ENCODE assay signal across 12 cellular contexts in the genomic region with DNA sequence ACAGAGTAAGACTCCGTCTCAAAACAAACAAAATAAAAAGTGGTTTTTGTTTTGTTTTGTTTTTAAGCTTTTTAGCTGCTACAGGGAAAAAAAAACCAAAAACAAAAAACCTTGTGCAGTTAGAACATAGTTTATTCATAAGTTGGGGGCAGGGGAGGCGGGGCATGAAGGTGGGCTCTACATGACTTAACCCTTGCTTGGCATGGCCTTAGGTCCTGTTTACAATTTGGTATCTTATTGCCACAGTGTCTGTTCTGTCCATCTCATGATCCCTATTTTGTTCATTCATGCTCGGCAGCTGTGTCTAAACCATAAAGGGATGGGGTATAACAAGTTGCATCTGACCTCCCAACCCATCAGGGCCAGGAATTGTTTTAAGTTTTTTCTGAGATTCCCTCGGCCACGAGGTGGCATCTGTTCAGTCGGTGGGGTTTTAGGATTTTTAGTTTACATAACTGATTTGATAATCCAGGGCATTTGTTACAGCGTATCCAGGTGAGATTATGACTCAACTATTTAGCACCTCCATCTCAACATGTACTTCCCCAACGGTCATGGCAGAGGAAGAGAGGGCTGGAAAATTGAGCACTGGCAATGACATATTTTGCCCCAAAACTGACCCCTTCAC. TPM values are rescaled to one million over a fixed set of nuclear protein-coding genes. Genes with fewer than 3 reads are reported as not detected.
DNase-seq lines count a peak whose midpoint lies in the region; ATAC-seq, FAIRE-seq and TF ChIP-seq lines count a peak whose summit lies in the region.
"Had no signal": no experiment of that assay in that cellular context is flagged by ENCODE, and none has a peak within 500 bp of the region (broad histone marks: within the 10 kb centered on the region; RNA-seq: fewer than 3 reads in every experiment).

No MANE protein-coding gene starts in this region.

- no peaks in the 10 kb centered on the region for H3K4me1 ChIP-seq in breast epithelium
- peaks cover 17 to 27% (median 19%) of the 10 kb centered on the region in 3 donors for H3K4me1 ChIP-seq in pancreas

- H3K27me3 Mint-ChIP-seq in MCF 10A (ENCODE audit: insufficient read depth, unreplicated experiment) (no peaks in the 10 kb centered on the region), type B pancreatic cell (no peaks in the 10 kb centered on the region)

- H3K4me3 Mint-ChIP-seq in MCF 10A (ENCODE audit: unreplicated experiment), result no peak overlapping the region
- H3K4me3 Mint-ChIP-seq in type B pancreatic cell, result no peak overlapping the region

- BruUV-seq in MCF 10A (replicated peaks; lab: Mats Ljungman, UMichigan), result no TSS peak

- no peaks in the 10 kb centered on the region for H3K9me3 Mint-ChIP-seq in MCF 10A (ENCODE audit: unreplicated experiment)
- no peaks in the 10 kb centered on the region for H3K9me3 Mint-ChIP-seq in type B pancreatic cell

- no peaks in the 10 kb centered on the region for H3K9me3 ChIP-seq in breast epithelium
- H3K9me3 ChIP-seq in pancreas, result no peaks in the 10 kb centered on the region

- H3K36me3 Mint-ChIP-seq in MCF 10A (ENCODE audit: insufficient read depth, unreplicated experiment) (peaks cover 9% of the 10 kb centered on the region), type B pancreatic cell (no peaks in the 10 kb centered on the region)

- CTCF ChIA-PET in MCF 10A (lab: Yijun Ruan, JAX), result interaction anchor here (0.7 to 8.8 kb wide), 5 partner anchors 29 to 226 kb away, joined by 3 to 98 read pairs (median 4); no protein-coding TSS in a partner anchor

- POLR2A ChIA-PET in MCF 10A (lab: Yijun Ruan, JAX), result interaction anchor here (0.6 to 2.5 kb wide), 4 partner anchors 19 to 61 kb away, joined by 3 to 12 read pairs (median 4); a partner anchor contains a TSS

- no peak for ATAC-seq in pancreas

- H3K27ac ChIP-seq in breast epithelium (no peak overlapping the region), pancreas (no peak overlapping the region)

- no peaks in the 10 kb centered on the region for H3K27me3 ChIP-seq in breast epithelium
- no peaks in the 10 kb centered on the region for H3K27me3 ChIP-seq in pancreas

- WGBS in pancreas, 2 donors, result 34 to 53% methylated on average over 8 of the region's 8 CpGs

- no peak overlapping the region for H3K27ac Mint-ChIP-seq in MCF 10A (ENCODE audit: low read depth, unreplicated experiment)
- no peak overlapping the region for H3K27ac Mint-ChIP-seq in type B pancreatic cell

- TF ChIP-seq POLR2A in breast epithelium (IDR thresholded peaks at IDR 0.05), result no peak
- TF ChIP-seq POLR2A in erythroblast (IDR thresholded peaks at IDR 0.05; ENCODE audit: low read length), result peak; percentile 6

- peak in 1 of 3 donors; percentile 8 for TF ChIP-seq CTCF in breast epithelium (IDR thresholded peaks at IDR 0.05)
- no peak for TF ChIP-seq CTCF in MCF 10A (IDR thresholded peaks at IDR 0.05; ENCODE audit: unreplicated experiment)
- TF ChIP-seq CTCF in type B pancreatic cell (conservative IDR thresholded peaks at IDR 0.05), result no peak
- no peak for TF ChIP-seq CTCF in pancreas (IDR thresholded peaks at IDR 0.05)

- H3K36me3 ChIP-seq in breast epithelium, result no peaks in the 10 kb centered on the region
- H3K36me3 ChIP-seq in pancreas, result peaks cover 0 to 6% (median 0%) of the 10 kb centered on the region in 3 donors

- no peak overlapping the region for H3K4me3 ChIP-seq in breast epithelium
- H3K4me3 ChIP-seq in pancreas, result no peak overlapping the region

- DNase-seq in breast epithelium (ENCODE audit: low spot score in 2 of 2) (peak; percentile 1 to 14), MCF 10A (ENCODE audit: unreplicated experiment) (no peak), MV-4-11 (lab: John Stamatoyannopoulos, UW) (peak; percentile 18), erythroblast (lab: John Stamatoyannopoulos, UW) (no peak), type B pancreatic cell (ENCODE audit: extremely low spot score, unreplicated experiment) (peak; percentile 20), pancreas (no peak), T-helper 2 cell (no peak), cerebellar nuclear complex (lab: John Stamatoyannopoulos, UW) (no peak)
- DNase-seq: effector CD4-positive, alpha-beta T cell; KBM-7; NCI-H187 had no signal

- peaks cover 18% of the 10 kb centered on the region for H3K4me1 Mint-ChIP-seq in MCF 10A (ENCODE audit: insufficient read depth, unreplicated experiment)
- H3K4me1 Mint-ChIP-seq in type B pancreatic cell (ENCODE audit: unreplicated experiment), result no peaks in the 10 kb centered on the region
- H3K4me1 Mint-ChIP-seq: neural crest cell had no signal

- intact Hi-C loops in breast epithelium (cut with DNase I; ENCODE audit: low total_unique reads), result no loop called here
- intact Hi-C loops in MCF 10A (cut with micrococcal nuclease), result no loop called here
- intact Hi-C loops in pancreas (cut with DNase I), result no loop called here

- FAIRE-seq in pancreas (lab: Jason Lieb, UNC), result no peak

RNA-seq across cellular contexts. Expression of a gene that starts 6.9 kb away (rescaled TPM):
- total RNA-seq in breast epithelium (10 to 100 TPM; 15.5 to 19.3 (median 17.6) TPM), MCF 10A (2022) (12.9 and 14.4 TPM in 2 replicates), type B pancreatic cell (ENCODE audit: low replicate concordance) (16.6 and 38.9 TPM in 2 replicates), pancreas (10 to 100 TPM; 10.2 to 12.7 (median 11.5) TPM)
- polyA plus RNA-seq in pancreas, result 10 to 100 TPM in 1 of 2 donors, 1 to 10 TPM in 1; 4.2 to 10.4 TPM

RNA-seq across cellular contexts. Expression of a gene that starts 13.0 kb away (rescaled TPM):
- 1 to 10 TPM in 2 of 3 donors, not detected in 1; 3.6 to 5.1 TPM for total RNA-seq in breast epithelium
- not detected in 2 replicates for total RNA-seq in MCF 10A (2022)
- total RNA-seq in type B pancreatic cell (ENCODE audit: low replicate concordance), result 7.7 and 39.8 TPM in 2 replicates
- total RNA-seq in pancreas, result 1 to 10 TPM; 1.1 to 5.6 (median 1.8) TPM
- 1 to 10 TPM; 1.9 TPM for polyA plus RNA-seq in pancreas
- total RNA-seq: neural crest cell had no signal

RNA-seq across cellular contexts. Expression of a gene that starts 53.3 kb away (rescaled TPM):
- total RNA-seq in breast epithelium (100 to 1,000 TPM in 1 of 3 donors, 10 to 100 TPM in 2; 89.1 to 110 (median 99.8) TPM), MCF 10A (2022) (27.4 and 35.7 TPM in 2 replicates), type B pancreatic cell (ENCODE audit: low replicate concordance) (51.7 and 69.4 TPM in 2 replicates), pancreas (10 to 100 TPM; 16.1 to 29.3 (median 20.4) TPM)
- 10 to 100 TPM; 37.1 to 49.3 TPM for polyA plus RNA-seq in pancreas

RNA-seq across cellular contexts. Expression of a gene that starts 59.9 kb away (rescaled TPM):
- total RNA-seq in breast epithelium, result 1 to 10 TPM in 1 of 3 donors, under 1 TPM in 2; 0.15 to 2.3 (median 0.48) TPM
- not detected in 2 replicates for total RNA-seq in MCF 10A (2022)
- 0.76 and 4.2 TPM in 2 replicates for total RNA-seq in type B pancreatic cell (ENCODE audit: low replicate concordance)
- under 1 TPM in 4 of 6 donors, not detected in 2; 0.12 to 0.75 (median 0.43) TPM for total RNA-seq in pancreas
- polyA plus RNA-seq in pancreas, result under 1 TPM; 0.23 to 0.30 TPM

Comparison
In these comparisons a context has a peak if more than half of its experiments do, and no peak if none do; other contexts are left out.
1. DNase-seq: peak in breast epithelium (2 of 2), MV-4-11 (single experiment) and type B pancreatic cell (single experiment); none in MCF 10A (single experiment), erythroblast (0 of 2), pancreas (0 of 6), T-helper 2 cell (0 of 5) and cerebellar nuclear complex (0 of 2).